In the genomic region with DNA sequence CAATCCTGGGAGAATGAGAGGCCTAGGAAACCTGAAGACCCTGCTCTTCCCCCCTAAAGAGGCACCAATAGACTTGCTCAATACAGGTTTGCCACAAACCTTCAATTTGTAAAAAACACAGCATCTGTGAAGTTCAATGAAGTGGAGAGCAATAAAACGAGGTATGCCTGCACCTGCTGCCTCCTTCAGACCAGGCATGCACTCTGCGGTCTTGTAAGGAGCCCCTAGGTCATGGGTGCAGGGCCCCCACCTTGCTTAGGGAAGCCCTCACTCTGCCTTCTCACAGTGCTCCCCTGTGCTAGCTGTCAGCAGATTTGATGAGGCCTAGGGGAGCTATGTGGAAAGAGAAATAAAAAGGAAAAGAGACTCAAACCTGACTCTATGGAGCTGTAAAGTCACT, we compare ENCODE assay signal across 18 cellular contexts.
"Had no signal": no experiment of that assay in that cellular context is flagged by ENCODE, and none has a peak within 500 bp of the region (broad histone marks: within the 10 kb centered on the region; RNA-seq: fewer than 3 reads in every experiment).

No MANE protein-coding gene starts in this region.

- H3K4me1 Mint-ChIP-seq: stimulated activated naive B cell treated with anti-CD40 and anti-IgM and Interleukin-4, amounts not matched to agents 10 μg/mL and 1 μg/mL and 100 μg/mL, for 72 hours had no signal

- H3K4me1 ChIP-seq: esophagus squamous epithelium, left lung, tibial nerve, uterus had no signal

- H3K27me3 ChIP-seq: brain microvascular endothelial cell, esophagus squamous epithelium, left lung, tibial nerve, uterus had no signal

- DNase-seq: activated CD4-positive, alpha-beta T cell treated with anti-CD3 and anti-CD28 coated beads, Interleukin-2, amount 50 U/mL, for 48 hours; activated effector memory CD4-positive, alpha-beta T cell treated with Interleukin-2 at 50 U/mL for 16 hours; activated T-cell treated with anti-CD3 and anti-CD28 coated beads, Interleukin-2, amount 50 U/mL, for 4 hours; amniotic stem cell; cortex of kidney; effector CD4-positive, alpha-beta T cell; esophagus squamous epithelium; hippocampal formation; left lung; naive B cell; retina; stimulated activated CD4-positive, alpha-beta T cell treated with anti-CD3 and anti-CD28 coated beads, Interleukin-2, amount 100 ng/mL, for 48 hours; stimulated activated naive B cell treated with anti-CD40 and anti-IgM and Interleukin-4, amounts not matched to agents 10 μg/mL and 1 μg/mL and 100 μg/mL, for 72 hours; uterus; WERI-Rb-1 had no signal

- ATAC-seq: activated T-cell treated with anti-CD3 and anti-CD28 coated beads, Interleukin-2, amount 50 U/mL, for 4 hours; stimulated activated naive B cell treated with anti-CD40 and anti-IgM and Interleukin-4, amounts not matched to agents 10 μg/mL and 1 μg/mL and 100 μg/mL, for 72 hours had no signal

- H3K27ac ChIP-seq: brain microvascular endothelial cell, esophagus squamous epithelium, left lung, tibial nerve, uterus, WERI-Rb-1 had no signal

- H3K27ac Mint-ChIP-seq: activated naive CD8-positive, alpha-beta T cell; naive B cell; stimulated activated naive B cell treated with anti-CD40 and anti-IgM and Interleukin-4, amounts not matched to agents 10 μg/mL and 1 μg/mL and 100 μg/mL, for 72 hours had no signal

- H3K9me3 ChIP-seq: esophagus squamous epithelium, left lung, tibial nerve, uterus had no signal

- H3K4me3 Mint-ChIP-seq: activated naive CD8-positive, alpha-beta T cell; activated T-cell treated with anti-CD3 and anti-CD28 coated beads, Interleukin-2, amount 50 U/mL, for 4 hours; naive B cell; stimulated activated naive B cell treated with anti-CD40 and anti-IgM and Interleukin-4, amounts not matched to agents 10 μg/mL and 1 μg/mL and 100 μg/mL, for 72 hours had no signal

- H3K36me3 ChIP-seq: brain microvascular endothelial cell, left lung, uterus, WERI-Rb-1 had no signal

- H3K4me3 ChIP-seq: esophagus squamous epithelium, left lung, tibial nerve, uterus had no signal
